ENCODE assay signal across 10 cellular contexts in genomic region chr21:34020005-34020847, GRCh38. TPM values are rescaled to one million over a fixed set of nuclear protein-coding genes. Genes with fewer than 3 reads are reported as not detected.
DNase-seq lines count a peak whose midpoint lies in the region; ATAC-seq and TF ChIP-seq lines count a peak whose summit lies in the region.
"Had no signal": no experiment of that assay in that cellular context is flagged by ENCODE, and none has a peak within 500 bp of the region (broad histone marks: within the 10 kb centered on the region; RNA-seq: fewer than 3 reads in every experiment).

No MANE protein-coding gene starts in this region.

- peaks cover 0 to 21% (median 11%) of the 10 kb centered on the region in 4 donors for H3K4me1 ChIP-seq in transverse colon
- H3K4me1 ChIP-seq: body of pancreas had no signal

- TF ChIP-seq POLR2A in transverse colon (IDR thresholded peaks at IDR 0.05) = no peak

- H3K36me3 Mint-ChIP-seq in T-helper 2 cell treated with Interferon-gamma antibody and Interleukin-4, amounts not matched to agents 5 μg/mL and 100 μg/mL, for 36 hours (ENCODE audit: low read depth) = peaks cover 10% of the 10 kb centered on the region

- peaks cover 35% of the 10 kb centered on the region for H3K4me1 Mint-ChIP-seq in T-helper 2 cell treated with Interferon-gamma antibody and Interleukin-4, amounts not matched to agents 5 μg/mL and 100 μg/mL, for 36 hours (ENCODE audit: low read depth)

- TF ChIP-seq CTCF in transverse colon (IDR thresholded peaks at IDR 0.05) = no peak
- no peak for TF ChIP-seq CTCF in omental fat pad (IDR thresholded peaks at IDR 0.05)

- H3K4me3 Mint-ChIP-seq in T-helper 2 cell treated with Interferon-gamma antibody and Interleukin-4, amounts not matched to agents 5 μg/mL and 100 μg/mL, for 36 hours = peak overlapping the region; percentile 42

- peak overlapping the region; percentile 24 for H3K27ac Mint-ChIP-seq in T-helper 2 cell treated with Interferon-gamma antibody and Interleukin-4, amounts not matched to agents 5 μg/mL and 100 μg/mL, for 36 hours

- DNase-seq in EH (ENCODE audit: low read depth) = peak; percentile 40
- no peak for DNase-seq in T-helper 2 cell treated with Interferon-gamma antibody and Interleukin-4, amounts not matched to agents 5 μg/mL and 100 μg/mL, for 36 hours (ENCODE audit: low spot score)
- DNase-seq in transverse colon = no peak
- no peak for DNase-seq in omental fat pad (ENCODE audit: low spot score)
- no peak for DNase-seq in OCI-M1 (lab: John Stamatoyannopoulos, UW)
- no peak for DNase-seq in ACHN
- DNase-seq: right cardiac atrium had no signal

- H3K27me3 ChIP-seq in transverse colon = no peaks in the 10 kb centered on the region
- H3K27me3 ChIP-seq: body of pancreas had no signal

- no peaks in the 10 kb centered on the region for H3K27me3 Mint-ChIP-seq in T-helper 2 cell treated with Interferon-gamma antibody and Interleukin-4, amounts not matched to agents 5 μg/mL and 100 μg/mL, for 36 hours (ENCODE audit: low read depth)

- H3K4me3 ChIP-seq in transverse colon = no peak overlapping the region
- H3K4me3 ChIP-seq: body of pancreas had no signal

- peak overlapping the region in 3 of 4 donors; percentile 32 to 59 (median 42) for H3K27ac ChIP-seq in transverse colon
- H3K27ac ChIP-seq: body of pancreas had no signal

- H3K36me3 ChIP-seq in transverse colon = no peaks in the 10 kb centered on the region

- TF ChIP-seq EP300 in transverse colon (IDR thresholded peaks at IDR 0.05; ENCODE audit: low read depth) = no peak

- H3K9me3 Mint-ChIP-seq in T-helper 2 cell treated with Interferon-gamma antibody and Interleukin-4, amounts not matched to agents 5 μg/mL and 100 μg/mL, for 36 hours = peaks cover 24% of the 10 kb centered on the region

- peak; percentile 34 for ATAC-seq in GM19463 (IDR thresholded peaks at IDR 0.05; ENCODE audit: unreplicated experiment)
- ATAC-seq in HG03575 (IDR thresholded peaks at IDR 0.05; ENCODE audit: extremely low read depth, insufficient number of reproducible peaks, low FRiP score, unreplicated experiment) = peak; percentile 27
- no peak for ATAC-seq in omental fat pad (ENCODE audit: low FRiP score)
- ATAC-seq: body of pancreas had no signal

- in situ Hi-C loops in transverse colon (cut with MboI; ENCODE audit: low pct_ligation_motif_present in 1 of 4, low pct_unique_long_range_greater_than_20kb in 1 of 4, low sequenced_read_pairs in 3 of 4) (no loop called here), ACHN (cut with HindIII; ENCODE audit: low pct_ligation_motif_present, low pct_unique_long_range_greater_than_20kb, low sequenced_read_pairs) (no loop called here)

- no peaks in the 10 kb centered on the region for H3K9me3 ChIP-seq in transverse colon
- H3K9me3 ChIP-seq: body of pancreas had no signal

- WGBS in transverse colon (ENCODE audit: low coverage in 1 of 2), 2 donors = 66 to 86% methylated on average over 1 to 6 of the region's 6 CpGs

- intact Hi-C loops in transverse colon (cut with DNase I; ENCODE audit: low total_unique reads) = no loop called here

RNA-seq across cellular contexts. Expression of gene MRPS6, which starts 53.2 kb away (rescaled TPM):
- total RNA-seq in transverse colon (10 to 100 TPM; 27.9 to 59.1 (median 35.6) TPM), omental fat pad (10 to 100 TPM; 25.4 to 28.0 (median 26.1) TPM)

RNA-seq across cellular contexts. Expression of gene SLC5A3, which starts 53.2 kb away (rescaled TPM):
- total RNA-seq in transverse colon = 10 to 100 TPM; 12.0 to 32.6 (median 23.9) TPM
- total RNA-seq in omental fat pad = 10 to 100 TPM; 14.3 to 30.1 (median 20.2) TPM
